10 cellular contexts compared by ENCODE assay signal in genomic region chr12:41264281-41264680, GRCh38.
DNase-seq lines count a peak whose midpoint lies in the region; ATAC-seq, FAIRE-seq and TF ChIP-seq lines count a peak whose summit lies in the region.
"Had no signal": no experiment of that assay in that cellular context is flagged by ENCODE, and none has a peak within 500 bp of the region (broad histone marks: within the 10 kb centered on the region; RNA-seq: fewer than 3 reads in every experiment).

No MANE protein-coding gene starts in this region.

- H3K4me1 Mint-ChIP-seq in activated naive CD4-positive, alpha-beta T cell treated with anti-CD3 and anti-CD28 coated beads for 36 hours (ENCODE audit: low read depth), result no peaks in the 10 kb centered on the region
- H3K4me1 Mint-ChIP-seq in natural killer cell, result no peaks in the 10 kb centered on the region

- FAIRE-seq in bronchial epithelial cell (lab: Jason Lieb, UNC), result no peak

- peak; percentile 7 for DNase-seq in MV-4-11 (lab: John Stamatoyannopoulos, UW)
- DNase-seq in bronchial epithelial cell (ENCODE audit: low read depth), result peak; percentile 23
- no peak for DNase-seq in activated naive CD4-positive, alpha-beta T cell treated with anti-CD3 and anti-CD28 coated beads for 36 hours
- DNase-seq in T1000 (lab: John Stamatoyannopoulos, UW), result no peak
- DNase-seq in natural killer cell, result no peak
- DNase-seq: left cardiac atrium; stimulated activated naive CD8-positive, alpha-beta T cell treated with anti-CD3 and anti-CD28 coated beads, Interleukin-15, Interleukin-2, amounts not matched to agents 100 U/mL and 50 U/mL, for 24 hours had no signal

- no peak overlapping the region for H3K4me3 Mint-ChIP-seq in activated naive CD4-positive, alpha-beta T cell treated with anti-CD3 and anti-CD28 coated beads for 36 hours
- H3K4me3 Mint-ChIP-seq in natural killer cell, result no peak overlapping the region

- H3K4me3 ChIP-seq in bronchial epithelial cell (ENCODE audit: low read depth, low read length) (no peak overlapping the region), parathyroid adenoma (ENCODE audit: low read depth, low read length) (no peak overlapping the region)

- H3K79me2 ChIP-seq in parathyroid adenoma, result no peaks in the 10 kb centered on the region

- H3K27me3 Mint-ChIP-seq in activated naive CD4-positive, alpha-beta T cell treated with anti-CD3 and anti-CD28 coated beads for 36 hours (ENCODE audit: low read depth), result peaks cover 2% of the 10 kb centered on the region
- no peaks in the 10 kb centered on the region for H3K27me3 Mint-ChIP-seq in natural killer cell (ENCODE audit: low read depth in 2 of 2)

- no peaks in the 10 kb centered on the region for H3K36me3 Mint-ChIP-seq in activated naive CD4-positive, alpha-beta T cell treated with anti-CD3 and anti-CD28 coated beads for 36 hours (ENCODE audit: low read depth)
- no peaks in the 10 kb centered on the region for H3K36me3 Mint-ChIP-seq in natural killer cell

- H3K4me2 ChIP-seq in parathyroid adenoma (ENCODE audit: low read length), result no peak overlapping the region

- H3K27ac Mint-ChIP-seq in activated naive CD4-positive, alpha-beta T cell treated with anti-CD3 and anti-CD28 coated beads for 36 hours, result no peak overlapping the region
- no peak overlapping the region for H3K27ac Mint-ChIP-seq in natural killer cell

- intact Hi-C loops in activated naive CD4-positive, alpha-beta T cell treated with anti-CD3 and anti-CD28 coated beads for 36 hours (cut with micrococcal nuclease), result loop anchor here (5.0 kb wide), 1 partner anchor 317 kb away; no protein-coding TSS in a partner anchor
- intact Hi-C loops in natural killer cell (cut with micrococcal nuclease), result no loop called here

- H3K27ac ChIP-seq in parathyroid adenoma, result no peak overlapping the region

- no peaks in the 10 kb centered on the region for H3K4me1 ChIP-seq in parathyroid adenoma

- CTCF ChIA-PET in activated naive CD4-positive, alpha-beta T cell treated with anti-CD3 and anti-CD28 coated beads for 36 hours (lab: Charles Lee), result interaction anchor here (0.6 to 1.4 kb wide), 5 partner anchors 10 to 1226 kb away, joined by 3 to 5 read pairs (median 4); no protein-coding TSS in a partner anchor

- ATAC-seq in GM18870 (IDR thresholded peaks at IDR 0.05; ENCODE audit: unreplicated experiment) (peak; percentile 71), natural killer cell (no peak), HG02678 (IDR thresholded peaks at IDR 0.05; ENCODE audit: unreplicated experiment) (no peak)
- ATAC-seq: stimulated activated naive CD8-positive, alpha-beta T cell treated with anti-CD3 and anti-CD28 coated beads, Interleukin-15, Interleukin-2, amounts not matched to agents 100 U/mL and 50 U/mL, for 24 hours had no signal

- no peak overlapping the region for H2AFZ ChIP-seq in parathyroid adenoma

- H3K9ac ChIP-seq in parathyroid adenoma, result no peak overlapping the region

- H3K36me3 ChIP-seq in bronchial epithelial cell (ENCODE audit: control insufficient read depth, insufficient read depth, low read length) (no peaks in the 10 kb centered on the region), parathyroid adenoma (ENCODE audit: control insufficient read depth, insufficient read depth, low read length) (no peaks in the 10 kb centered on the region)

- no peaks in the 10 kb centered on the region for H3K9me3 Mint-ChIP-seq in activated naive CD4-positive, alpha-beta T cell treated with anti-CD3 and anti-CD28 coated beads for 36 hours
- H3K9me3 Mint-ChIP-seq in natural killer cell, result no peaks in the 10 kb centered on the region

- TF ChIP-seq CTCF in bronchial epithelial cell (IDR thresholded peaks at IDR 0.05; ENCODE audit: insufficient read depth, low read length, severe bottlenecking) (no peak), parathyroid adenoma (IDR thresholded peaks at IDR 0.05) (peak; percentile 21), natural killer cell (IDR thresholded peaks at IDR 0.05) (no peak)

- H3K27me3 ChIP-seq in bronchial epithelial cell (ENCODE audit: control insufficient read depth, insufficient read depth, low read length) (no peaks in the 10 kb centered on the region), parathyroid adenoma (ENCODE audit: control insufficient read depth, insufficient read depth, low read length) (no peaks in the 10 kb centered on the region)

- H3K9me3 ChIP-seq in parathyroid adenoma (ENCODE audit: control insufficient read depth, low read length), result no peaks in the 10 kb centered on the region

Comparison
In these comparisons a context has a peak if more than half of its experiments do, and no peak if none do; other contexts are left out.
1. DNase-seq: peak in MV-4-11 (single experiment) and bronchial epithelial cell (single experiment); none in activated naive CD4-positive, alpha-beta T cell treated with anti-CD3 and anti-CD28 coated beads for 36 hours (single experiment), T1000 (single experiment) and natural killer cell (single experiment).